In the genomic region with DNA sequence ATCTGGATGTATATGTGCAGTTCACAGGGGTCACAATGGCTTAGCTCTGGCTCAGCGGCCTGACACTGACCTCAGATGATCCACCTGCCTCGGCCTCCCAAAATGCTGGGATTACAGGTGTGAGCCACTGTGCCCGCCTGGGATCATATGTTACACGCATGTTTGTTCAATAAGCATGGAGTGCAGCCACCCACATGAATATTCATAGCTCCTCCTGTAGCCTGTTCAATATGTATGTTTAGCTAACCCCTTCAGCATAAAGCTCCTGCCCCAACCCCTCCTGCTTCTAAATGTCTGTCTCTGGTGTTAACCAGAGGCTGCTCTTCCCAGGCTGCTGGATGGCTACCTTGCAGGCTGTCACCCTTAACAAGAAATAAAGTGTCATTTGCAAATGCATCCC, we compare ENCODE assay signal across 15 cellular contexts. TPM values are rescaled to one million over a fixed set of nuclear protein-coding genes. Genes with fewer than 3 reads are reported as not detected.
A peak's percentile ranks its signal among the peaks of the same experiment; 100 is the strongest.
DNase-seq lines count a peak whose midpoint lies in the region; ATAC-seq and TF ChIP-seq lines count a peak whose summit lies in the region.
"Not testable (repeated sequence)": the region's sequence is repeated elsewhere in the genome, so short reads cannot be mapped to it uniquely, and the experiment has no call there.
"Had no signal": no experiment of that assay in that cellular context is flagged by ENCODE, and none has a peak within 500 bp of the region (broad histone marks: within the 10 kb centered on the region; RNA-seq: fewer than 3 reads in every experiment).

No MANE protein-coding gene starts in this region.

- not testable (repeated sequence) for H3K18ac ChIP-seq in mesendoderm (ENCODE audit: low read length)

- H2BK120ac ChIP-seq in mesendoderm (ENCODE audit: low read depth, low read length), result not testable (repeated sequence)

- peaks cover 25% of the 10 kb centered on the region for H3K4me1 Mint-ChIP-seq in activated CD4-positive, alpha-beta T cell treated with anti-CD3 and anti-CD28 coated beads for 36 hours
- peaks cover 27% of the 10 kb centered on the region for H3K4me1 Mint-ChIP-seq in activated T-helper 2 cell treated with anti-CD3 and anti-CD28 coated beads, Interferon-gamma antibody, Interleukin-2, Interleukin-4, amounts not matched to agents 10 μg/mL and 5 μg/mL and 100 μg/mL, durations not matched to agents 14 hours and 24 hours and 36 hours (ENCODE audit: low read depth)

- H2BK15ac ChIP-seq in mesendoderm (replicated peaks; ENCODE audit: low read depth), result not testable (repeated sequence)

- TF ChIP-seq POLR2A in spleen (IDR thresholded peaks at IDR 0.05), result not testable (repeated sequence)

- not testable (repeated sequence) for H3K36me3 Mint-ChIP-seq in activated CD4-positive, alpha-beta T cell treated with anti-CD3 and anti-CD28 coated beads for 36 hours (ENCODE audit: low read depth)
- H3K36me3 Mint-ChIP-seq in activated T-helper 2 cell treated with anti-CD3 and anti-CD28 coated beads, Interferon-gamma antibody, Interleukin-2, Interleukin-4, amounts not matched to agents 10 μg/mL and 5 μg/mL and 100 μg/mL, durations not matched to agents 14 hours and 24 hours and 36 hours (ENCODE audit: low read depth), result peaks cover 23% of the 10 kb centered on the region

- not testable (repeated sequence) for H4K20me1 ChIP-seq in BLaER1

- not testable (repeated sequence) for H3K56ac ChIP-seq in mesendoderm (ENCODE audit: low read length)

- not testable (repeated sequence) for H3K9me3 Mint-ChIP-seq in activated CD4-positive, alpha-beta T cell treated with anti-CD3 and anti-CD28 coated beads for 36 hours (ENCODE audit: low read depth); activated T-helper 2 cell treated with anti-CD3 and anti-CD28 coated beads, Interferon-gamma antibody, Interleukin-2, Interleukin-4, amounts not matched to agents 10 μg/mL and 5 μg/mL and 100 μg/mL, durations not matched to agents 14 hours and 24 hours and 36 hours

- not testable (repeated sequence) for ATAC-seq in activated CD4-positive, alpha-beta T cell treated with anti-CD3 and anti-CD28 coated beads for 36 hours

- CTCF ChIA-PET in activated CD4-positive, alpha-beta T cell treated with anti-CD3 and anti-CD28 coated beads for 36 hours (lab: Charles Lee), result not testable (repeated sequence)

- not testable (repeated sequence) for H2AK5ac ChIP-seq in mesendoderm (ENCODE audit: low read length)

- H3K4me3 Mint-ChIP-seq in activated CD4-positive, alpha-beta T cell treated with anti-CD3 and anti-CD28 coated beads for 36 hours, result peak overlapping the region; percentile 56
- peak overlapping the region; percentile 74 for H3K4me3 Mint-ChIP-seq in activated T-helper 2 cell treated with anti-CD3 and anti-CD28 coated beads, Interferon-gamma antibody, Interleukin-2, Interleukin-4, amounts not matched to agents 10 μg/mL and 5 μg/mL and 100 μg/mL, durations not matched to agents 14 hours and 24 hours and 36 hours (ENCODE audit: low read depth)

- POLR2A ChIA-PET in activated CD4-positive, alpha-beta T cell treated with anti-CD3 and anti-CD28 coated beads for 36 hours (lab: Charles Lee), result not testable (repeated sequence)

- H3K9me3 ChIP-seq in BLaER1; effector memory CD4-positive, alpha-beta T cell (ENCODE audit: control insufficient read depth, low read length); spleen: not testable (repeated sequence)

- H3K27me3 Mint-ChIP-seq in activated CD4-positive, alpha-beta T cell treated with anti-CD3 and anti-CD28 coated beads for 36 hours; activated T-helper 2 cell treated with anti-CD3 and anti-CD28 coated beads, Interferon-gamma antibody, Interleukin-2, Interleukin-4, amounts not matched to agents 10 μg/mL and 5 μg/mL and 100 μg/mL, durations not matched to agents 14 hours and 24 hours and 36 hours (ENCODE audit: low read depth): not testable (repeated sequence)

- H3K4me1 ChIP-seq in BLaER1, result peaks cover 32% of the 10 kb centered on the region
- peaks cover 18% of the 10 kb centered on the region for H3K4me1 ChIP-seq in effector memory CD4-positive, alpha-beta T cell (ENCODE audit: control insufficient read depth, insufficient read depth, low read length, poor library complexity, severe bottlenecking)
- H3K4me1 ChIP-seq in mesendoderm (ENCODE audit: control insufficient read depth, low read depth, low read length), result not testable (repeated sequence)
- peaks cover 17 to 79% (median 55%) of the 10 kb centered on the region in 6 donors for H3K4me1 ChIP-seq in spleen

- H3K27ac ChIP-seq in BLaER1, result not testable (repeated sequence)
- peak overlapping the region; percentile 25 for H3K27ac ChIP-seq in effector memory CD4-positive, alpha-beta T cell (ENCODE audit: insufficient read depth, low read length, poor library complexity, severe bottlenecking)
- peak overlapping the region; percentile 66 for H3K27ac ChIP-seq in mesendoderm (ENCODE audit: low read depth, low read length)
- H3K27ac ChIP-seq in spleen, result peak overlapping the region in 7 of 8 donors; percentile 42 to 96 (median 90)

- H3K9ac ChIP-seq in BLaER1; mesendoderm (ENCODE audit: low read length): not testable (repeated sequence)

- not testable (repeated sequence) for H3K4me3 ChIP-seq in BLaER1; effector memory CD4-positive, alpha-beta T cell (ENCODE audit: insufficient read depth, low read depth, low read length, poor library complexity, severe bottlenecking); mesendoderm (ENCODE audit: low read length)
- H3K4me3 ChIP-seq in GM12865 (ENCODE audit: low read depth, low read length) (peak overlapping the region; percentile 49), spleen (peak overlapping the region in 1 of 8 donors; percentile 82)

- not testable (repeated sequence) for DNase-seq in GM12865 (ENCODE audit: low read depth); activated CD4-positive, alpha-beta T cell treated with anti-CD3 and anti-CD28 coated beads for 36 hours; activated T-helper 2 cell treated with anti-CD3 and anti-CD28 coated beads, Interferon-gamma antibody, Interleukin-2, Interleukin-4, amounts not matched to agents 10 μg/mL and 5 μg/mL and 100 μg/mL, durations not matched to agents 14 hours and 24 hours and 36 hours (ENCODE audit: low spot score); effector memory CD4-positive, alpha-beta T cell; mesendoderm; spleen
- peak; percentile 3 to 6 for DNase-seq in NCI-H526 (lab: John Stamatoyannopoulos, UW)

- no CpG with 5 or more reads among the region's 4 CpGs for WGBS in mesendoderm (ENCODE audit: extremely low coverage, insufficient coverage, low lambda C conversion rate)
- WGBS in spleen, 5 donors, result 73 to 100% (median 88%) methylated on average over 3 to 4 of the region's 4 CpGs

- not testable (repeated sequence) for H3K4ac ChIP-seq in mesendoderm (ENCODE audit: low read depth, low read length)

- peak overlapping the region; percentile 68 for H3K4me2 ChIP-seq in BLaER1
- not testable (repeated sequence) for H3K4me2 ChIP-seq in mesendoderm (ENCODE audit: low read length)

- H3K79me2 ChIP-seq in mesendoderm (ENCODE audit: control insufficient read depth, insufficient read depth, low read length), result not testable (repeated sequence)

- not testable (repeated sequence) for H4K8ac ChIP-seq in mesendoderm (ENCODE audit: low read depth, low read length)

- not testable (repeated sequence) for H3K27me3 ChIP-seq in BLaER1; effector memory CD4-positive, alpha-beta T cell (replicated peaks; ENCODE audit: control insufficient read depth, insufficient read depth, low read length, poor library complexity, severe bottlenecking); mesendoderm (ENCODE audit: insufficient read depth, low read length, poor library complexity); spleen (replicated peaks in 1 of 7)

- intact Hi-C loops in activated CD4-positive, alpha-beta T cell treated with anti-CD3 and anti-CD28 coated beads for 36 hours (cut with DNase I, micrococcal nuclease), result loop anchor here (2.0 to 5.0 kb wide), 4 partner anchors 34 to 204 kb away; a partner anchor contains a TSS
- intact Hi-C loops in activated T-helper 2 cell treated with anti-CD3 and anti-CD28 coated beads, Interferon-gamma antibody, Interleukin-2, Interleukin-4, amounts not matched to agents 10 μg/mL and 5 μg/mL and 100 μg/mL, durations not matched to agents 14 hours and 24 hours and 36 hours (cut with micrococcal nuclease), result loop anchor here (2.0 kb wide), 1 partner anchor 15 kb away; no protein-coding TSS in a partner anchor
- intact Hi-C loops in spleen (cut with DNase I; ENCODE audit: low total_unique reads), result loop anchor here (10.0 kb wide), 1 partner anchor 61 kb away; a partner anchor contains a TSS

- not testable (repeated sequence) for TF ChIP-seq CTCF in GM12865 (IDR thresholded peaks at IDR 0.05; ENCODE audit: insufficient read depth, low read depth, low read length, missing control alignments); spleen (IDR thresholded peaks at IDR 0.05 in 8 of 11, conservative IDR thresholded peaks at IDR 0.05 in 3 of 11)

- H4K5ac ChIP-seq in mesendoderm (ENCODE audit: low read length), result not testable (repeated sequence)

- H2BK5ac ChIP-seq in mesendoderm (ENCODE audit: low read length), result not testable (repeated sequence)

- not testable (repeated sequence) for H3K79me1 ChIP-seq in mesendoderm (ENCODE audit: low read length)

- not testable (repeated sequence) for H3K23ac ChIP-seq in mesendoderm (ENCODE audit: low read length)

- H3K27ac Mint-ChIP-seq in activated CD4-positive, alpha-beta T cell treated with anti-CD3 and anti-CD28 coated beads for 36 hours, result peak overlapping the region; percentile 73
- peak overlapping the region; percentile 73 for H3K27ac Mint-ChIP-seq in activated T-helper 2 cell treated with anti-CD3 and anti-CD28 coated beads, Interferon-gamma antibody, Interleukin-2, Interleukin-4, amounts not matched to agents 10 μg/mL and 5 μg/mL and 100 μg/mL, durations not matched to agents 14 hours and 24 hours and 36 hours

- H3K36me3 ChIP-seq in BLaER1 (peaks cover 11% of the 10 kb centered on the region; the same call in 1 of the 2 replicates), spleen (peaks cover 0 to 23% (median 3%) of the 10 kb centered on the region in 6 donors)
- H3K36me3 ChIP-seq in effector memory CD4-positive, alpha-beta T cell (ENCODE audit: control insufficient read depth, insufficient read depth, low read length); mesendoderm (ENCODE audit: control insufficient read depth, insufficient read depth, low read length): not testable (repeated sequence)

RNA-seq across cellular contexts. Expression of a gene that starts 1.0 kb away (rescaled TPM):
- total RNA-seq in activated CD4-positive, alpha-beta T cell treated with anti-CD3 and anti-CD28 coated beads for 36 hours, result 10 to 100 TPM; 45.9 to 47.4 TPM
- 61.4 and 63.7 TPM in 2 replicates for total RNA-seq in activated T-helper 2 cell treated with anti-CD3 and anti-CD28 coated beads, Interferon-gamma antibody, Interleukin-2, Interleukin-4, amounts not matched to agents 10 μg/mL and 5 μg/mL and 100 μg/mL, durations not matched to agents 14 hours and 24 hours and 36 hours
- 3.1 TPM for polyA plus RNA-seq in mesendoderm (2013, experiment 1 of 2)
- polyA plus RNA-seq in mesendoderm (2013, experiment 2 of 2), result 2.7 TPM
- 10 to 100 TPM; 44.3 to 72.8 (median 53.7) TPM for total RNA-seq in spleen
- polyA plus RNA-seq in spleen, result 10 to 100 TPM; 50.9 to 53.1 (median 51.0) TPM

RNA-seq across cellular contexts. Expression of a gene that starts 20.9 kb away (rescaled TPM):
- 1 to 10 TPM; 5.2 to 7.3 TPM for total RNA-seq in activated CD4-positive, alpha-beta T cell treated with anti-CD3 and anti-CD28 coated beads for 36 hours
- 7.3 and 8.3 TPM in 2 replicates for total RNA-seq in activated T-helper 2 cell treated with anti-CD3 and anti-CD28 coated beads, Interferon-gamma antibody, Interleukin-2, Interleukin-4, amounts not matched to agents 10 μg/mL and 5 μg/mL and 100 μg/mL, durations not matched to agents 14 hours and 24 hours and 36 hours
- 0.14 TPM for polyA plus RNA-seq in mesendoderm (2013, experiment 1 of 2)
- 0.14 TPM for polyA plus RNA-seq in mesendoderm (2013, experiment 2 of 2)
- 1 to 10 TPM in 5 of 7 donors, under 1 TPM in 1, not detected in 1; 0.70 to 3.8 (median 2.2) TPM for total RNA-seq in spleen
- 1 to 10 TPM; 1.8 to 3.4 (median 2.3) TPM for polyA plus RNA-seq in spleen
- total RNA-seq: Caco-2, frontal cortex, hepatocyte, left lobe of liver, NCI-H460, sigmoid colon had no signal
- polyA plus RNA-seq: hepatocyte had no signal

RNA-seq across cellular contexts. Expression of a gene that starts 35.5 kb away (rescaled TPM):
- 10 to 100 TPM; 19.0 to 24.5 TPM for total RNA-seq in activated CD4-positive, alpha-beta T cell treated with anti-CD3 and anti-CD28 coated beads for 36 hours
- 23.8 and 24.1 TPM in 2 replicates for total RNA-seq in activated T-helper 2 cell treated with anti-CD3 and anti-CD28 coated beads, Interferon-gamma antibody, Interleukin-2, Interleukin-4, amounts not matched to agents 10 μg/mL and 5 μg/mL and 100 μg/mL, durations not matched to agents 14 hours and 24 hours and 36 hours
- polyA plus RNA-seq in mesendoderm (2013, experiment 1 of 2), result 4.0 TPM
- 3.4 TPM for polyA plus RNA-seq in mesendoderm (2013, experiment 2 of 2)
- total RNA-seq in spleen, result 10 to 100 TPM; 11.4 to 31.5 (median 27.6) TPM
- 10 to 100 TPM in 1 of 3 donors, 1 to 10 TPM in 2; 5.4 to 17.2 (median 7.9) TPM for polyA plus RNA-seq in spleen

RNA-seq across cellular contexts. Expression of a gene that starts 55.2 kb away (rescaled TPM):
- 10 to 100 TPM; 27.0 to 28.2 TPM for total RNA-seq in activated CD4-positive, alpha-beta T cell treated with anti-CD3 and anti-CD28 coated beads for 36 hours
- total RNA-seq in activated T-helper 2 cell treated with anti-CD3 and anti-CD28 coated beads, Interferon-gamma antibody, Interleukin-2, Interleukin-4, amounts not matched to agents 10 μg/mL and 5 μg/mL and 100 μg/mL, durations not matched to agents 14 hours and 24 hours and 36 hours, result 29.7 and 31.2 TPM in 2 replicates
- polyA plus RNA-seq in mesendoderm (2013, experiment 1 of 2), result 3.0 TPM
- 3.1 TPM for polyA plus RNA-seq in mesendoderm (2013, experiment 2 of 2)
- total RNA-seq in spleen, result 10 to 100 TPM; 14.8 to 23.6 (median 17.6) TPM
- polyA plus RNA-seq in spleen, result 10 to 100 TPM in 1 of 3 donors, 1 to 10 TPM in 2; 4.5 to 12.7 (median 6.8) TPM
- total RNA-seq: HT1080 had no signal
